ENCODE assay signal across 23 cellular contexts in the genomic region with DNA sequence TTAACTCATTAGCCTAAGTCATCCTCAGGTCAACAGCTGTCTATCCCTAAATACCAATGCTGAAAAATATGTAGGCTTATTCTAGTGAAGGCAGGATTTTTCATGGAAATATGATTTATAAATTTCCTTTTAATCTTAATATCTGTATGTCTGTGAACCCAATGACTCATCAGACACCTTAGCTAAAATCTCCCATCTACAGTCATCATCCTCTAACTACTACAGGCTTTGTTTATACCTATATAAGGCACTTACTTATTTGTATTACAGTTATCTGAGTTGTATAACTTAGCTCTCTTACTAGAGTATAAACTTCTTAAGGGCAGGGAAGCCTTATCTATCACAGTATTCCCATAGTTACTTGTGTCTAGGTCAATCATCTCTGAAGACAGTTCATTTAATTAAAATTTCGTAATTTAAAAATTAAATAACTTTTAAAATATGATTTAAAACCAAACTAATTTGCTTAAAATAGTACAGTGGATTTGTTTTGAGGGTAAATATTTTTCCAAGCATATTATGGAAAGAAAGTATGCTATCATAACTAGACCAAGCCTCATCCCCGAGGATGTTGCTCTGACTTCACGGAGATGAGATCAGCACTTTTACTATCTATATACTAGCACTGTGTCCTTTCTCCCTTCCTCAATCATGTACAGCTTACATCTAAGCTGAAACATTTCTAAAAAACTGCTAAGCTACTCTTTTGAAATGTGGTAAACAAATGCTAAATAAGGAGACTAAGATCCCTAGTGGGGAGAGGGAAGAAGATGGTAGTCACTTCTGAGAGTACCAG. TPM values are rescaled to one million over a fixed set of nuclear protein-coding genes. Genes with fewer than 3 reads are reported as not detected.
DNase-seq lines count a peak whose midpoint lies in the region; ATAC-seq, FAIRE-seq and TF ChIP-seq lines count a peak whose summit lies in the region.
"Had no signal": no experiment of that assay in that cellular context is flagged by ENCODE, and none has a peak within 500 bp of the region (broad histone marks: within the 10 kb centered on the region; RNA-seq: fewer than 3 reads in every experiment).

No MANE protein-coding gene starts in this region.

- H3K4me3 ChIP-seq in A549 (no peak overlapping the region), SK-N-SH (ENCODE audit: low read depth in 2 of 2, low read length in 1 of 2) (no peak overlapping the region), astrocyte (ENCODE audit: insufficient read depth, low read depth, low read length) (no peak overlapping the region), fibroblast of mammary gland (ENCODE audit: control insufficient read depth, low read depth, low read length) (no peak overlapping the region)
- H3K4me3 ChIP-seq: SJSA1 had no signal

- H3K4me3 Mint-ChIP-seq in astrocyte (ENCODE audit: unreplicated experiment) (no peak overlapping the region), nephron progenitor cell (no peak overlapping the region)
- H3K4me3 Mint-ChIP-seq: CD8-positive, alpha-beta memory T cell; IgD-negative memory B cell had no signal

- TF ChIP-seq CTCF in A549 (IDR thresholded peaks at IDR 0.05) = no peak
- TF ChIP-seq CTCF in SK-N-SH (IDR thresholded peaks at IDR 0.05) = no peak
- TF ChIP-seq CTCF in astrocyte (IDR thresholded peaks at IDR 0.05; ENCODE audit: insufficient read depth, low read depth, low read length) = no peak
- TF ChIP-seq CTCF in fibroblast of mammary gland (conservative IDR thresholded peaks at IDR 0.05; ENCODE audit: control insufficient read depth, insufficient read depth, low read depth, low read length) = no peak
- no peak for TF ChIP-seq CTCF in nephron progenitor cell (IDR thresholded peaks at IDR 0.05)

- H3K4me2 ChIP-seq in A549 (0 out of 3 replicates have a peak overlapping the region, but pooled peaks have one; percentile 12), SK-N-SH (no peak overlapping the region), astrocyte (ENCODE audit: low read length) (no peak overlapping the region)

- H3K9me3 Mint-ChIP-seq in astrocyte (ENCODE audit: unreplicated experiment) (no peaks in the 10 kb centered on the region), nephron progenitor cell (peaks cover 16% of the 10 kb centered on the region)

- H3K4me1 Mint-ChIP-seq in astrocyte (ENCODE audit: low read depth, unreplicated experiment) = no peaks in the 10 kb centered on the region
- no peaks in the 10 kb centered on the region for H3K4me1 Mint-ChIP-seq in nephron progenitor cell

- H3F3A ChIP-seq in SK-N-SH (replicated peaks; ENCODE audit: insufficient read depth) = peaks cover 3% of the 10 kb centered on the region

- no peak overlapping the region for H3K27ac ChIP-seq in A549
- peak overlapping the region in 1 of 2 experiments; percentile 56; a peak in 2 of 4 replicates for H3K27ac ChIP-seq in SK-N-SH (ENCODE audit: low read depth in 2 of 2, low read length in 1 of 2)
- no peak overlapping the region for H3K27ac ChIP-seq in astrocyte (ENCODE audit: low read depth, low read length)
- H3K27ac ChIP-seq: C4-2B, SJSA1 had no signal

- H3K27ac Mint-ChIP-seq in astrocyte (ENCODE audit: unreplicated experiment) (no peak overlapping the region), nephron progenitor cell (no peak overlapping the region)
- H3K27ac Mint-ChIP-seq: IgD-negative memory B cell had no signal

- H3K9ac ChIP-seq in SK-N-SH = no peak overlapping the region
- no peak overlapping the region for H3K9ac ChIP-seq in astrocyte (ENCODE audit: low read length)

- POLR2A ChIA-PET in A549 (lab: Yijun Ruan, JAX) = no interaction called here
- POLR2A ChIA-PET in SK-N-SH (lab: Yijun Ruan, JAX) = no interaction called here

- 87% methylated on average over 3 of the region's 3 CpGs for WGBS in A549 (ENCODE audit: missing lambda C conversion rate)
- WGBS in SK-N-SH (ENCODE audit: low lambda C conversion rate) = 37% methylated on average over 3 of the region's 3 CpGs

- no peak for TF ChIP-seq POLR2A in A549 (IDR thresholded peaks at IDR 0.05; ENCODE audit: low read length)

- no peak for TF ChIP-seq RAD21 in A549 (conservative IDR thresholded peaks at IDR 0.05 in 1 of 2, IDR thresholded peaks at IDR 0.05 in 1 of 2)
- TF ChIP-seq RAD21 in SK-N-SH (IDR thresholded peaks at IDR 0.05; ENCODE audit: low read length) = no peak

- ATAC-seq in A549 = no peak
- ATAC-seq in GM21529 (IDR thresholded peaks at IDR 0.05; ENCODE audit: unreplicated experiment) = no peak
- ATAC-seq: Right ventricle myocardium inferior had no signal

- H2AFZ ChIP-seq in SK-N-SH (ENCODE audit: low read depth) (no peak overlapping the region), astrocyte (ENCODE audit: low read depth, low read length) (no peak overlapping the region)

- H3K9me3 ChIP-seq in A549 (peaks cover 6% of the 10 kb centered on the region; the same call in 1 of the 3 replicates), SK-N-SH (peaks cover 12% of the 10 kb centered on the region; the same call in 1 of the 2 replicates), astrocyte (ENCODE audit: insufficient read depth, low read depth, low read length) (no peaks in the 10 kb centered on the region)
- H3K9me3 ChIP-seq: SJSA1 had no signal

- TF ChIP-seq EP300 in A549 (IDR thresholded peaks at IDR 0.05) = no peak
- TF ChIP-seq EP300 in SK-N-SH (IDR thresholded peaks at IDR 0.05; ENCODE audit: borderline replicate concordance in 1 of 2, low read depth in 1 of 2, low read length in 1 of 2) = no peak

- H3K4me1 ChIP-seq in A549 (peaks cover 17% of the 10 kb centered on the region), SK-N-SH (ENCODE audit: control insufficient read depth in 1 of 2, insufficient read depth in 2 of 2, low read depth in 1 of 2, low read length in 1 of 2) (no peaks in the 10 kb centered on the region), astrocyte (ENCODE audit: insufficient read depth, low read length) (no peaks in the 10 kb centered on the region)
- H3K4me1 ChIP-seq: SJSA1 had no signal

- DNase-seq in A549 (ENCODE audit: low read depth in 1 of 2, low spot score in 1 of 2) (no peak), SK-N-SH (no peak), astrocyte (ENCODE audit: low read depth) (no peak), fibroblast of mammary gland (ENCODE audit: low read depth) (peak; percentile 31), superior temporal gyrus (ENCODE audit: extremely low spot score) (no peak), nephron progenitor cell (no peak)
- no peak for DNase-seq in stimulated activated CD4-positive, alpha-beta T cell treated with anti-CD3 and anti-CD28 coated beads, Interleukin-4, amount 100 ng/mL, for 24 hours
- DNase-seq: Calu3; CD8-positive, alpha-beta memory T cell; Karpas-422; MV-4-11; NCI-H1105 treated with DMSO at 0.1 percent for 48 hours; NCI-H1694; NCI-H2081 treated with DMSO at 0.1 percent for 48 hours; NCI-H2171 treated with DMSO at 0.1 percent for 48 hours; NCI-H526 had no signal

- no peaks in the 10 kb centered on the region for H3K9me2 ChIP-seq in SK-N-SH

- no peak for FAIRE-seq in A549 (lab: Jason Lieb, UNC)
- FAIRE-seq in astrocyte (lab: Jason Lieb, UNC) = peak; percentile 34
- FAIRE-seq: G401.6, H1 had no signal

- no peaks in the 10 kb centered on the region for H3K27me3 Mint-ChIP-seq in astrocyte (ENCODE audit: low read depth, unreplicated experiment)
- H3K27me3 Mint-ChIP-seq in nephron progenitor cell (ENCODE audit: low read depth, poor library complexity) = peaks cover 3% of the 10 kb centered on the region
- H3K27me3 Mint-ChIP-seq: CD8-positive, alpha-beta memory T cell; IgD-negative memory B cell had no signal

- CTCF ChIA-PET in A549 (lab: Yijun Ruan, JAX) = no interaction called here
- CTCF ChIA-PET in SK-N-SH (lab: Yijun Ruan, JAX) = no interaction called here

- no peaks in the 10 kb centered on the region for H3K36me3 ChIP-seq in SK-N-SH (replicated peaks in 1 of 2; ENCODE audit: control insufficient read depth in 1 of 2, insufficient read depth in 2 of 2, low read length in 1 of 2)
- no peaks in the 10 kb centered on the region for H3K36me3 ChIP-seq in astrocyte (ENCODE audit: insufficient read depth, low read length)
- H3K36me3 ChIP-seq: SJSA1 had no signal

- H3K36me3 Mint-ChIP-seq in astrocyte (ENCODE audit: low read depth, unreplicated experiment) (no peaks in the 10 kb centered on the region), nephron progenitor cell (ENCODE audit: low read depth) (peaks cover 24% of the 10 kb centered on the region)
- H3K36me3 Mint-ChIP-seq: IgD-negative memory B cell had no signal

- no peaks in the 10 kb centered on the region for H3K27me3 ChIP-seq in SK-N-SH (ENCODE audit: insufficient read depth)
- H3K27me3 ChIP-seq in astrocyte (ENCODE audit: insufficient read depth, low read length) = no peaks in the 10 kb centered on the region
- H3K27me3 ChIP-seq: SJSA1 had no signal

- H3K79me2 ChIP-seq in SK-N-SH (ENCODE audit: insufficient read depth) (no peaks in the 10 kb centered on the region), astrocyte (ENCODE audit: insufficient read depth, low read length) (peaks cover 9% of the 10 kb centered on the region)

- H4K20me1 ChIP-seq in SK-N-SH (ENCODE audit: insufficient read depth) = no peaks in the 10 kb centered on the region
- no peaks in the 10 kb centered on the region for H4K20me1 ChIP-seq in astrocyte (ENCODE audit: insufficient read depth, low read length)

TF ChIP-seq in A549, 52 proteins besides CTCF, POLR2A, EP300 and RAD21:
- TF ChIP-seq FOSL2 (IDR thresholded peaks at IDR 0.05) (no peak), FOSL2 (CRISPR knock-in tag; IDR thresholded peaks at IDR 0.05) (peak; percentile 41; the same call in 1 of the 2 replicates), MYC (IDR thresholded peaks at IDR 0.05; ENCODE audit: borderline replicate concordance, low read length) (no peak)

TF ChIP-seq in SK-N-SH, 30 proteins besides CTCF, POLR2A, EP300 and RAD21:
- TF ChIP-seq ELF1 (IDR thresholded peaks at IDR 0.05) (no peak), FOSL2 (IDR thresholded peaks at IDR 0.05; ENCODE audit: borderline replicate concordance, low read depth) (peak; percentile 20; the same call in 1 of the 2 replicates), TCF12 (IDR thresholded peaks at IDR 0.05) (peak; percentile 6; the same call in 1 of the 2 replicates), JUND (IDR thresholded peaks at IDR 0.05) (peak; percentile 37)

RNA-seq across cellular contexts. Expression of gene AMMECR1, which starts 24.0 kb away (rescaled TPM):
- polyA plus RNA-seq in A549 (2011; rRNA removed) (12.6 and 13.7 TPM in 2 replicates), A549 (2017; fragmentation: RNase III; extraction: RNeasy Plus Mini Kit Qiagen cat#74134 plus additional on column Dnase treatment) (7.9 to 8.9 TPM (median 8.1 TPM) in 3 replicates), SK-N-SH (2012; rRNA removed) (1.3 and 1.8 TPM in 2 replicates)
- 3.9 and 4.2 TPM in 2 replicates for polyA plus RNA-seq in A549 (2012; cell fraction: cytosol; rRNA removed)
- 4.0 and 4.4 TPM in 2 replicates for polyA plus RNA-seq in A549 (2012; cell fraction: nucleus; rRNA removed)
- polyA minus RNA-seq in A549 (2011; rRNA and poly(A)+ RNA removed) = 5.2 and 9.6 TPM in 2 replicates
- 1.4 and 2.0 TPM in 2 replicates for polyA plus RNA-seq in SK-N-SH (2012; cell fraction: cytosol; rRNA removed)
- 3.2 and 3.7 TPM in 2 replicates for polyA plus RNA-seq in SK-N-SH (2012; cell fraction: nucleus; rRNA removed)
- 14.7 and 16.0 TPM in 2 replicates for total RNA-seq in astrocyte
